24 cellular contexts compared by ENCODE assay signal in the genomic region with DNA sequence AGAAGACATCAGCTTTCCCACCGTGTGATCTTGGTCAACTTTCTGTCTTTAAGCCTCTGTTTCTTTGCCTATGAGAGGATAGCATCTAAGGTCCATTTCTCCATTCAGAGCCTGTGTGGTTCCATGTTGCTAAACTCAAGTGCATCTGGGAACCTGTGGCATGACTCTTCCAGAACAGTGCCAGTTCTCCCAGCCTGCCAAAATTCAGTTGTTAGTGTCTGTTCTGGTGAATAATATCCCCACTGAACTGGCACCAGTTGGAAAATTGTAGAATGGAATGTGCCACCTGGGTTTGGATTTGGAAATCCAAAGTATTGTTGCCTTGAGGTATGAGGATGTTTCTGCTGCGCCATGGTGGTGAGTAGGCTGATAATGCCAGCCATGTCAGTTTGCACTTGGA.
"Had no signal": no experiment of that assay in that cellular context is flagged by ENCODE, and none has a peak within 500 bp of the region (broad histone marks: within the 10 kb centered on the region; RNA-seq: fewer than 3 reads in every experiment).

No MANE protein-coding gene starts in this region.

- H3K27me3 ChIP-seq: suprapubic skin, testis, thyroid gland, tibial nerve, upper lobe of left lung, upper lobe of right lung, uterus, vagina had no signal

- H3K36me3 ChIP-seq: stomach, suprapubic skin, thoracic aorta, thyroid gland, tibial artery, tibial nerve, transverse colon, upper lobe of left lung, upper lobe of right lung, uterus, vagina had no signal

- H3K9me3 ChIP-seq: stomach, suprapubic skin, testis, thoracic aorta, thyroid gland, tibial artery, tibial nerve, transverse colon, upper lobe of left lung, upper lobe of right lung, uterus, vagina had no signal

- DNase-seq: stimulated activated CD4-positive, alpha-beta T cell treated with anti-CD3 and anti-CD28 coated beads, Interleukin-2, amount 100 ng/mL, for 48 hours; stimulated activated CD4-positive, alpha-beta T cell treated with anti-CD3 and anti-CD28 coated beads, Interleukin-4, amount 100 ng/mL, for 1 hour; stimulated activated CD4-positive, alpha-beta T cell treated with anti-CD3 and anti-CD28 coated beads, Interleukin-4, amount 100 ng/mL, for 24 hours; stimulated activated CD8-positive, alpha-beta memory T cell treated with anti-CD3 and anti-CD28 coated beads, Interleukin-4, amount 100 ng/mL, for 48 hours; stimulated activated naive B cell treated with anti-CD40 and anti-IgM and Interleukin-4, amounts not matched to agents 10 μg/mL and 1 μg/mL and 100 μg/mL, for 72 hours; stimulated activated naive CD4-positive, alpha-beta T cell; stimulated activated naive CD4-positive, alpha-beta T cell treated with Interleukin-2 at 50 U/mL for 16 hours; stimulated activated naive CD8-positive, alpha-beta T cell treated with anti-CD3 and anti-CD28 coated beads, Interleukin-15, amount 100 ng/mL, for 72 hours; stimulated activated naive CD8-positive, alpha-beta T cell treated with anti-CD3 and anti-CD28 coated beads, Interleukin-15, Interleukin-2, amounts not matched to agents 100 U/mL and 50 U/mL, for 24 hours; stomach; substantia nigra; testis; thyroid gland; tibial artery; transverse colon; upper lobe of left lung; upper lobe of right lung; uterus had no signal

- H3K27ac ChIP-seq: stomach, suprapubic skin, testis, thoracic aorta, thyroid gland, tibial artery, tibial nerve, transverse colon, upper lobe of left lung, upper lobe of right lung, uterus, vagina had no signal

- H3K4me1 ChIP-seq: stomach, suprapubic skin, testis, thyroid gland, tibial artery, tibial nerve, transverse colon, upper lobe of left lung, upper lobe of right lung, uterus, vagina had no signal

- ATAC-seq: stimulated activated effector memory CD8-positive, alpha-beta T cell treated with anti-CD3 and anti-CD28 coated beads, Interleukin-12 subunit alpha, Interleukin-12 subunit beta, amount 100 ng/mL, for 72 hours; stimulated activated memory B cell treated with anti-CD40 and anti-IgM and Interleukin-4, amounts not matched to agents 10 μg/mL and 1 μg/mL and 100 μg/mL, for 72 hours; stimulated activated naive B cell treated with anti-CD40 and anti-IgM and Interleukin-4, amounts not matched to agents 10 μg/mL and 1 μg/mL and 100 μg/mL, for 72 hours; stimulated activated naive CD8-positive, alpha-beta T cell treated with anti-CD3 and anti-CD28 coated beads, Interleukin-15, amount 100 ng/mL, for 72 hours; stimulated activated naive CD8-positive, alpha-beta T cell treated with anti-CD3 and anti-CD28 coated beads, Interleukin-15, Interleukin-2, amounts not matched to agents 100 U/mL and 50 U/mL, for 24 hours; upper lobe of right lung had no signal

- H3K4me3 ChIP-seq: stomach, suprapubic skin, testis, thoracic aorta, thyroid gland, tibial artery, tibial nerve, transverse colon, upper lobe of left lung, upper lobe of right lung, uterus, vagina had no signal
